19 cellular contexts compared by ENCODE assay signal in the genomic region with DNA sequence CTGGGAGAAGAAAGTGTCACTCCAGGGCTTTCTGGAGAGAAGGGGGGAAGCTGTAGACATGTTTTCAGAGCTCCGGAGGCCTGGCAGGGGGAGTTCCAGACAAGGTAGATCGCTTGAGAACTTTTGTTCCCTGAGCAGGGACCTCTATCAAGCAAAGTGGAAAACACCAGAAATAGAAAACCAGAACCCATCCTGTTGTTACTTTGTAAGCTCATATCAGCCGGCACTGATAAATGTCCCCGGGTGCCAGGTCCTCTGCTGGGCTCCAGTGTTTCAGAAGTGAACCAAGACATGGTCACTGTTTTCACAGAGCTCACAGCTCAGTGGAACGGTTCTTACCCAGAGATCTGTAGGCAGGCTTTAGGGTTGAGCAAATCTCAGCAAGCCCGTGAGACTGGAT. TPM values are rescaled to one million over a fixed set of nuclear protein-coding genes. Genes with fewer than 3 reads are reported as not detected.
DNase-seq lines count a peak whose midpoint lies in the region; ATAC-seq and TF ChIP-seq lines count a peak whose summit lies in the region.
"Had no signal": no experiment of that assay in that cellular context is flagged by ENCODE, and none has a peak within 500 bp of the region (broad histone marks: within the 10 kb centered on the region; RNA-seq: fewer than 3 reads in every experiment).

No MANE protein-coding gene starts in this region.

- intact Hi-C loops in heart left ventricle (cut with DNase I) (no loop called here), left ventricle myocardium superior (cut with micrococcal nuclease) (no loop called here), spleen (cut with DNase I; ENCODE audit: low total_unique reads) (no loop called here)

- DNase-seq in heart left ventricle = no peak
- no peak for DNase-seq in left ventricle myocardium superior
- peak; percentile 20 for DNase-seq in spleen
- no peak for DNase-seq in NCI-H748 (lab: John Stamatoyannopoulos, UW; ENCODE audit: unreplicated experiment)
- no peak for DNase-seq in Karpas-422
- no peak for DNase-seq in NCI-H187 (lab: John Stamatoyannopoulos, UW)
- DNase-seq: 8988T; CD4-positive, alpha-beta memory T cell; DMS153; DMS79; GDM1; GOT3; H7; HFFc6 had no signal

- no peak overlapping the region for H2AFZ ChIP-seq in Karpas-422 (ENCODE audit: low read length)

- H3K27ac Mint-ChIP-seq in activated T-helper 17 cell treated with anti-CD3 and anti-CD28 coated beads, Interleukin-2, amount 50 U/mL, for 72 hours = peak overlapping the region; percentile 50
- H3K27ac Mint-ChIP-seq: HFFc6 had no signal

- H3K4me3 ChIP-seq in heart left ventricle = no peak overlapping the region
- no peak overlapping the region for H3K4me3 ChIP-seq in spleen
- no peak overlapping the region for H3K4me3 ChIP-seq in Karpas-422 (ENCODE audit: low read length)
- H3K4me3 ChIP-seq: BLaER1 had no signal

- no peaks in the 10 kb centered on the region for H3K27me3 Mint-ChIP-seq in activated T-helper 17 cell treated with anti-CD3 and anti-CD28 coated beads, Interleukin-2, amount 50 U/mL, for 72 hours
- H3K27me3 Mint-ChIP-seq: CD4-positive, alpha-beta memory T cell had no signal

- H3K4me2 ChIP-seq in Karpas-422 (ENCODE audit: low read depth, low read length, poor library complexity, severe bottlenecking) = no peak overlapping the region
- H3K4me2 ChIP-seq: BLaER1 had no signal

- H3K4me1 ChIP-seq in heart left ventricle (peaks cover 0 to 46% (median 10%) of the 10 kb centered on the region in 12 donors), spleen (peaks cover 0 to 46% (median 10%) of the 10 kb centered on the region in 6 donors), Karpas-422 (ENCODE audit: low read length) (no peaks in the 10 kb centered on the region)

- no peaks in the 10 kb centered on the region for H4K20me1 ChIP-seq in Karpas-422 (ENCODE audit: insufficient read depth, low read depth, low read length)
- H4K20me1 ChIP-seq: BLaER1 had no signal

- H3K36me3 Mint-ChIP-seq in activated T-helper 17 cell treated with anti-CD3 and anti-CD28 coated beads, Interleukin-2, amount 50 U/mL, for 72 hours (ENCODE audit: low read depth) = peaks cover 90% of the 10 kb centered on the region

- no peaks in the 10 kb centered on the region for H3K9me3 ChIP-seq in heart left ventricle
- H3K9me3 ChIP-seq in spleen = no peaks in the 10 kb centered on the region
- H3K9me3 ChIP-seq in Karpas-422 (ENCODE audit: low read length) = no peaks in the 10 kb centered on the region
- H3K9me3 ChIP-seq: BLaER1 had no signal

- no peak overlapping the region for H3K9ac ChIP-seq in Karpas-422 (ENCODE audit: low read length)
- H3K9ac ChIP-seq: BLaER1 had no signal

- H3K79me2 ChIP-seq in Karpas-422 (ENCODE audit: low read length) = no peaks in the 10 kb centered on the region

- no peaks in the 10 kb centered on the region for H3K9me3 Mint-ChIP-seq in activated T-helper 17 cell treated with anti-CD3 and anti-CD28 coated beads, Interleukin-2, amount 50 U/mL, for 72 hours
- H3K9me3 Mint-ChIP-seq: CD14-positive monocyte; CD4-positive, alpha-beta memory T cell; HFFc6 had no signal

- ATAC-seq in activated T-helper 17 cell treated with anti-CD3 and anti-CD28 coated beads, Interleukin-2, amount 50 U/mL, for 72 hours (replicated peaks) = no peak
- ATAC-seq in heart left ventricle (peak; percentile 59 to 63 (median 60)), left ventricle myocardium superior (peak; percentile 73)
- ATAC-seq: HCT116, HepG2 had no signal

- no peak for TF ChIP-seq CTCF in heart left ventricle (IDR thresholded peaks at IDR 0.05)
- TF ChIP-seq CTCF in spleen (IDR thresholded peaks at IDR 0.05 in 8 of 11, conservative IDR thresholded peaks at IDR 0.05 in 3 of 11) = no peak

- TF ChIP-seq POLR2A in heart left ventricle (IDR thresholded peaks at IDR 0.05) = no peak
- TF ChIP-seq POLR2A in spleen (IDR thresholded peaks at IDR 0.05) = no peak

- WGBS in heart left ventricle, 4 donors = 49 to 60% (median 51%) methylated on average over 5 to 6 of the region's 6 CpGs
- 93 to 98% (median 95%) methylated on average over 6 of the region's 6 CpGs for WGBS in spleen, 5 donors

- H3K36me3 ChIP-seq in heart left ventricle (peaks cover 3 to 88% (median 83%) of the 10 kb centered on the region in 9 donors), spleen (peaks cover 7 to 96% (median 81%) of the 10 kb centered on the region in 6 donors), Karpas-422 (ENCODE audit: insufficient read depth, low read length) (no peaks in the 10 kb centered on the region; the same call in 1 of the 2 replicates)

- H3K27me3 ChIP-seq in heart left ventricle (no peaks in the 10 kb centered on the region), spleen (replicated peaks in 1 of 7) (no peaks in the 10 kb centered on the region), Karpas-422 (ENCODE audit: low read length) (no peaks in the 10 kb centered on the region)
- H3K27me3 ChIP-seq: BLaER1 had no signal

- H3K27ac ChIP-seq in heart left ventricle (peak overlapping the region; percentile 4 to 85 (median 74)), spleen (no peak overlapping the region), Karpas-422 (ENCODE audit: low read length) (no peak overlapping the region)
- H3K27ac ChIP-seq: BLaER1 had no signal

- no peaks in the 10 kb centered on the region for H3K9me2 ChIP-seq in Karpas-422 (replicated peaks; ENCODE audit: insufficient read depth, low read length)

- peaks cover 10% of the 10 kb centered on the region for H3K4me1 Mint-ChIP-seq in activated T-helper 17 cell treated with anti-CD3 and anti-CD28 coated beads, Interleukin-2, amount 50 U/mL, for 72 hours
- H3K4me1 Mint-ChIP-seq: CD4-positive, alpha-beta memory T cell had no signal

- no peak overlapping the region for H3K4me3 Mint-ChIP-seq in activated T-helper 17 cell treated with anti-CD3 and anti-CD28 coated beads, Interleukin-2, amount 50 U/mL, for 72 hours
- H3K4me3 Mint-ChIP-seq: CD14-positive monocyte; CD4-positive, alpha-beta memory T cell; HFFc6 had no signal

RNA-seq across cellular contexts. Expression of gene HDDC3, which starts 13.5 kb away (rescaled TPM):
- 10 to 100 TPM; 15.9 to 19.0 TPM for total RNA-seq in activated T-helper 17 cell treated with anti-CD3 and anti-CD28 coated beads, Interleukin-2, amount 50 U/mL, for 72 hours
- total RNA-seq in heart left ventricle (10 to 100 TPM; 10.9 to 19.9 (median 15.2) TPM), left ventricle myocardium superior (15.0 TPM), spleen (10 to 100 TPM; 12.8 to 25.9 (median 18.0) TPM)
- polyA plus RNA-seq in heart left ventricle (10 to 100 TPM; 13.9 to 16.8 TPM), spleen (10 to 100 TPM; 23.9 to 34.5 (median 31.0) TPM)
- total RNA-seq in Karpas-422 (2014; rRNA removed; shearing (Covaris generic); ENCODE audit: low replicate concordance) = 15.9 and 39.1 TPM in 2 replicates

RNA-seq across cellular contexts. Expression of gene MAN2A2, which starts 15.7 kb away (rescaled TPM):
- total RNA-seq in activated T-helper 17 cell treated with anti-CD3 and anti-CD28 coated beads, Interleukin-2, amount 50 U/mL, for 72 hours = 100 to 1,000 TPM; 121 to 127 TPM
- total RNA-seq in heart left ventricle (100 to 1,000 TPM in 3 of 9 donors, 10 to 100 TPM in 6; 62.2 to 145 (median 89.0) TPM), left ventricle myocardium superior (146 TPM), spleen (100 to 1,000 TPM; 105 to 167 (median 120) TPM)
- polyA plus RNA-seq in heart left ventricle (10 to 100 TPM; 38.7 to 42.3 TPM), spleen (10 to 100 TPM; 13.7 to 46.1 (median 24.0) TPM)
- total RNA-seq in Karpas-422 (2014; rRNA removed; shearing (Covaris generic); ENCODE audit: low replicate concordance) = 27.4 and 60.8 TPM in 2 replicates

RNA-seq across cellular contexts. Expression of gene UNC45A, which starts 16.2 kb away (rescaled TPM):
- total RNA-seq in activated T-helper 17 cell treated with anti-CD3 and anti-CD28 coated beads, Interleukin-2, amount 50 U/mL, for 72 hours = 100 to 1,000 TPM; 101 to 103 TPM
- 10 to 100 TPM; 12.0 to 34.0 (median 21.9) TPM for total RNA-seq in heart left ventricle
- 10 to 100 TPM; 20.0 to 24.9 TPM for polyA plus RNA-seq in heart left ventricle
- total RNA-seq in left ventricle myocardium superior = 24.4 TPM
- total RNA-seq in spleen = 10 to 100 TPM; 32.8 to 59.5 (median 42.6) TPM
- polyA plus RNA-seq in spleen = 10 to 100 TPM; 32.2 to 43.6 (median 32.8) TPM
- total RNA-seq in Karpas-422 (2014; rRNA removed; shearing (Covaris generic); ENCODE audit: low replicate concordance) = 25.1 and 58.0 TPM in 2 replicates

RNA-seq across cellular contexts. Expression of gene FES, which starts 34.5 kb away (rescaled TPM):
- 100 to 1,000 TPM in 1 of 2 donors, 10 to 100 TPM in 1; 98.5 to 122 TPM for total RNA-seq in activated T-helper 17 cell treated with anti-CD3 and anti-CD28 coated beads, Interleukin-2, amount 50 U/mL, for 72 hours
- 10 to 100 TPM; 10.7 to 37.5 (median 15.9) TPM for total RNA-seq in heart left ventricle
- 10 to 100 TPM; 15.6 to 16.4 TPM for polyA plus RNA-seq in heart left ventricle
- total RNA-seq in left ventricle myocardium superior = 15.4 TPM
- 100 to 1,000 TPM; 150 to 369 (median 272) TPM for total RNA-seq in spleen
- polyA plus RNA-seq in spleen = 100 to 1,000 TPM in 1 of 3 donors, 10 to 100 TPM in 2; 39.5 to 176 (median 89.2) TPM
- total RNA-seq in Karpas-422 (2014; rRNA removed; shearing (Covaris generic); ENCODE audit: low replicate concordance) = 33.7 and 88.0 TPM in 2 replicates
- polyA plus RNA-seq: CD4-positive, alpha-beta memory T cell had no signal

RNA-seq across cellular contexts. Expression of gene RCCD1, which starts 35.8 kb away (rescaled TPM):
- 10 to 100 TPM; 31.9 to 32.8 TPM for total RNA-seq in activated T-helper 17 cell treated with anti-CD3 and anti-CD28 coated beads, Interleukin-2, amount 50 U/mL, for 72 hours
- total RNA-seq in heart left ventricle = 10 to 100 TPM in 1 of 9 donors, 1 to 10 TPM in 8; 5.6 to 11.1 (median 7.3) TPM
- polyA plus RNA-seq in heart left ventricle = 1 to 10 TPM; 5.4 to 6.9 TPM
- total RNA-seq in left ventricle myocardium superior = 11.5 TPM
- 10 to 100 TPM in 2 of 7 donors, 1 to 10 TPM in 5; 6.9 to 11.4 (median 8.7) TPM for total RNA-seq in spleen
- polyA plus RNA-seq in spleen = 1 to 10 TPM; 3.6 to 9.0 (median 6.3) TPM
- 25.3 and 32.9 TPM in 2 replicates for total RNA-seq in Karpas-422 (2014; rRNA removed; shearing (Covaris generic); ENCODE audit: low replicate concordance)

Comparison
In these comparisons a context has a peak if more than half of its experiments do, and no peak if none do; other contexts are left out.
1. H3K27ac ChIP-seq: peak in heart left ventricle (12 of 12); none in spleen (0 of 8) and Karpas-422 (single experiment).